In genomic region chr19:31387662-31388175, GRCh38 we compare ENCODE assay signal across 3 cellular contexts.
A peak's percentile ranks its signal among the peaks of the same experiment; 100 is the strongest.
TF ChIP-seq lines count a peak whose summit lies in the region.

No MANE protein-coding gene starts in this region.

TF ChIP-seq in liver, 16 proteins besides CTCF, POLR2A, EP300 and RAD21:
- TF ChIP-seq NR2F2 (IDR thresholded peaks at IDR 0.05) (peak; percentile 42), MAX (IDR thresholded peaks at IDR 0.05) (no peak)

TF ChIP-seq in HepG2, 621 proteins besides CTCF, POLR2A, EP300 and RAD21:
- TF ChIP-seq USF2 (IDR thresholded peaks at IDR 0.05; ENCODE audit: low read depth, low read length) (no peak), USF2 (CRISPR knock-in tag; IDR thresholded peaks at IDR 0.05; ENCODE audit: borderline replicate concordance) (no peak), ZNF605 (CRISPR knock-in tag; IDR thresholded peaks at IDR 0.05) (no peak), ZNF124 (CRISPR knock-in tag; IDR thresholded peaks at IDR 0.05) (no peak), FIP1L1 (IDR thresholded peaks at IDR 0.05; ENCODE audit: borderline replicate concordance, insufficient read depth, low read depth, low read length) (no peak), ATF1 (CRISPR knock-in tag; IDR thresholded peaks at IDR 0.05) (no peak), REPIN1 (CRISPR knock-in tag; IDR thresholded peaks at IDR 0.05; ENCODE audit: borderline replicate concordance, low read depth) (no peak), ZNF891 (CRISPR knock-in tag; IDR thresholded peaks at IDR 0.05) (no peak), SMYD3 (CRISPR knock-in tag; IDR thresholded peaks at IDR 0.05) (no peak), MAFG (CRISPR knock-in tag; IDR thresholded peaks at IDR 0.05) (no peak), SRSF9 (IDR thresholded peaks at IDR 0.05; ENCODE audit: borderline replicate concordance, insufficient read depth, low read depth, low read length, poor library complexity, severe bottlenecking) (no peak), FOXO1 (CRISPR knock-in tag; IDR thresholded peaks at IDR 0.05) (no peak), ZNF292 (CRISPR knock-in tag; IDR thresholded peaks at IDR 0.05; ENCODE audit: borderline replicate concordance, low read depth) (no peak), YEATS4 (CRISPR knock-in tag; IDR thresholded peaks at IDR 0.05; ENCODE audit: borderline replicate concordance) (no peak), IKZF1 (IDR thresholded peaks at IDR 0.05) (no peak), ZBTB26 (CRISPR knock-in tag; IDR thresholded peaks at IDR 0.05; ENCODE audit: borderline replicate concordance) (no peak), ZSCAN25 (CRISPR knock-in tag; IDR thresholded peaks at IDR 0.05) (no peak), U2AF1 (optimal IDR thresholded peaks at IDR 0.05; ENCODE audit: low read depth, low read length) (no peak), ZNF761 (CRISPR knock-in tag; conservative IDR thresholded peaks at IDR 0.05) (no peak), ARNT2 (CRISPR knock-in tag; IDR thresholded peaks at IDR 0.05; ENCODE audit: low read depth) (no peak)

TF ChIP-seq in K562, 482 proteins besides CTCF, POLR2A, EP300 and RAD21:
- TF ChIP-seq PYGO2 (tag; IDR thresholded peaks at IDR 0.05) (no peak), NR2C2 (CRISPR knock-in tag; IDR thresholded peaks at IDR 0.05) (no peak), NR2C2 (tag; IDR thresholded peaks at IDR 0.05) (peak; percentile 45; the same call in 1 of the 2 replicates)
